19 cellular contexts compared by ENCODE assay signal in the genomic region with DNA sequence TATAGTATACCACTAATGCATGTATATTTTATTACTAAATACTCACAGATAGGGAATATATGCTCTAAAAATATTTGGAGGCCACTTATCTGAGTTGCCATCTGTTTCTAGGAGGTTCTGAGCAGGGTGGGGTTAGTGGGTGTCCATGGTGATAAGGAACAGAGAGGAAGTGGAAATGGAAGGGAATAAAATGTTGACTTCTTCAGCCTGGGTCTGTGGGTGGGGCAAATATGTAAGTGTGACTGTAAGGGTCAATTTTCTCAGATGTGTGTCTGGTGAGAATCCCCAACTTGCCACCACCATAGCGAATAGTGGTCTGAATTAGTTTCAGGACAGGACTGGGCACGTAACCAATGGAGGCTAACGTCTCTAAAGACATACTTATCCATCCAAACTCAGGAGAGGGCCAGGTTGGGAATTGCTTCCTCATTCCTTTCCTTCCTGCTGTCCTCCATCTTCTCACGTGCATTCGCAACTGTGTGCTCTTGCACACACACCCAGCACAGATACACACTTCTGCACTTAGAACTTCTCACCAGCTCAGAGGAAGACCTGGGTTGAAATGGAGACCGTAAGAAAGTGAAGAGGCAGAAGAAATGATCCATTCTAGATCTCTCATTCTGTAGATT. TPM values are rescaled to one million over a fixed set of nuclear protein-coding genes. Genes with fewer than 3 reads are reported as not detected.
"Had no signal": no experiment of that assay in that cellular context is flagged by ENCODE, and none has a peak within 500 bp of the region (broad histone marks: within the 10 kb centered on the region; RNA-seq: fewer than 3 reads in every experiment).

No MANE protein-coding gene starts in this region.

- DNase-seq: activated CD4-positive, alpha-beta T cell treated with anti-CD3 and anti-CD28 coated beads, Interleukin-2, amount 10 ng/mL, durations not matched to agents 7 days and 5 days; activated CD8-positive, alpha-beta memory T cell treated with anti-CD3 and anti-CD28 coated beads, Interleukin-2, amount 50 U/mL, for 4 hours; activated CD8-positive, alpha-beta T cell treated with anti-CD3 and anti-CD28 coated beads, Interleukin-2, amount 10 ng/mL, durations not matched to agents 7 days and 5 days; activated effector memory CD4-positive, alpha-beta T cell treated with anti-CD3 and anti-CD28 coated beads, Interleukin-2, amount 50 U/mL, for 16 hours; activated naive CD4-positive, alpha-beta T cell treated with anti-CD3 and anti-CD28 coated beads, Interleukin-2, amount 50 U/mL, for 16 hours; activated T-cell treated with anti-CD3 and anti-CD28 coated beads, Interleukin-2, amount 50 U/mL, for 48 hours; aorta; brain microvascular endothelial cell; colonic mucosa; heart right ventricle; left ventricle myocardium superior; stimulated activated CD4-positive, alpha-beta T cell treated with anti-CD3 and anti-CD28 coated beads, Interleukin-2, amount 100 ng/mL, for 24 hours; stimulated activated naive CD4-positive, alpha-beta T cell treated with Interleukin-2 at 50 U/mL for 16 hours; substantia nigra; tibial artery had no signal

- H3K4me3 ChIP-seq: colonic mucosa, heart right ventricle, neural progenitor cell, prostate gland, right atrium auricular region, tibial artery had no signal

RNA-seq across cellular contexts. Expression of gene GZMB, which starts 54.2 kb away (rescaled TPM):
- total RNA-seq: osteoblast had no signal
